Comparison of ENCODE assay signal across 30 cellular contexts in the genomic region with DNA sequence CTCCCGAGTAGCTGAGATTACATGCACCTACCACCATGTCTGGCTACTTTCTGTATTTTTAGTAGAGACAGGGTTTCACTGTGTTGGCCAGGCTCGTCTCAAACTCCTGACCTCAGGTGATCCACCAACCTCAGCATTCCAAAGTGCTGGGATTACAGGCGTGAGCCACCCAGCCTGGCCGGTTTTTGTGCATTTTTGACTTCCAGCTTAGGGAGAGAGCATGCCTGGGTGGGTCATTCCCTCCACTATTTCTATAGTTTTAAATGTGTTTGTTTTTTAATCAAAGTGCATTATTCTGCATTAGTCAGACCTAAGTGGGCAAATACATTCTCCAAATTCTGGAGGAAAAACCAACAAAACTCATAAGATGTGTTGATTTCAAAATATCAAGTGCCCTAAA.
"Had no signal": no experiment of that assay in that cellular context is flagged by ENCODE, and none has a peak within 500 bp of the region (broad histone marks: within the 10 kb centered on the region; RNA-seq: fewer than 3 reads in every experiment).

No MANE protein-coding gene starts in this region.

- FAIRE-seq: endothelial cell of umbilical vein had no signal

- H3K27ac Mint-ChIP-seq: activated CD4-positive, alpha-beta T cell treated with anti-CD3 and anti-CD28 coated beads, Interleukin-2, amount 10 ng/mL, durations not matched to agents 7 days and 5 days; activated CD8-positive, alpha-beta memory T cell treated with anti-CD3 and anti-CD28 coated beads, Interleukin-2, amount 10 ng/mL, durations not matched to agents 7 days and 5 days; activated CD8-positive, alpha-beta T cell treated with anti-CD3 and anti-CD28 coated beads for 36 hours; activated naive CD4-positive, alpha-beta T cell treated with anti-CD3 and anti-CD28 coated beads, Interleukin-2, amount 50 U/mL, for 72 hours; activated T-helper 2 cell treated with anti-CD3 and anti-CD28 coated beads, Interferon-gamma antibody, Interleukin-2, Interleukin-4, amounts not matched to agents 10 μg/mL and 5 μg/mL and 100 μg/mL, durations not matched to agents 14 hours and 24 hours and 36 hours; nephron; progenitor cell of endocrine pancreas; stimulated activated naive CD8-positive, alpha-beta T cell treated with anti-CD3 and anti-CD28 coated beads, Interleukin-15, Interleukin-2, amounts not matched to agents 100 ng/mL and 50 ng/mL, for 24 hours had no signal

- H3K27me3 Mint-ChIP-seq: activated CD4-positive, alpha-beta T cell treated with anti-CD3 and anti-CD28 coated beads, Interleukin-2, amount 10 ng/mL, durations not matched to agents 7 days and 5 days; activated CD8-positive, alpha-beta memory T cell treated with anti-CD3 and anti-CD28 coated beads, Interleukin-2, amount 10 ng/mL, durations not matched to agents 7 days and 5 days; progenitor cell of endocrine pancreas; stimulated activated naive CD8-positive, alpha-beta T cell treated with anti-CD3 and anti-CD28 coated beads, Interleukin-15, Interleukin-2, amounts not matched to agents 100 ng/mL and 50 ng/mL, for 24 hours had no signal

- DNase-seq: activated CD4-positive, alpha-beta T cell treated with anti-CD3 and anti-CD28 coated beads, Interleukin-2, amount 10 ng/mL, durations not matched to agents 7 days and 5 days; activated CD4-positive, CD25-positive, alpha-beta regulatory T cell treated with anti-CD3 and anti-CD28 coated beads, Interleukin-2, amount 50 U/mL, for 72 hours; activated CD8-positive, alpha-beta memory T cell treated with anti-CD3 and anti-CD28 coated beads, Interleukin-2, amount 10 ng/mL, durations not matched to agents 7 days and 5 days; activated CD8-positive, alpha-beta T cell treated with anti-CD3 and anti-CD28 coated beads for 36 hours; activated T-cell treated with anti-CD3 and anti-CD28 coated beads, Interleukin-2, amount 50 U/mL, for 48 hours; brain microvascular endothelial cell; caudate nucleus; foreskin fibroblast; head of caudate nucleus; hippocampal formation; left lung; lower lobe of right lung; mesendoderm; mucosa of descending colon; ovary; right lobe of liver; stimulated activated CD4-positive, alpha-beta T cell treated with anti-CD3 and anti-CD28 coated beads, Interleukin-12 subunit alpha, Interleukin-12 subunit beta, amount 100 ng/mL, for 4 hours; stimulated activated CD4-positive, alpha-beta T cell treated with anti-CD3 and anti-CD28 coated beads, Interleukin-4, amount 100 ng/mL, for 1 hour; substantia nigra; T-helper 2 cell; upper lobe of right lung had no signal

- H3K4me1 Mint-ChIP-seq: activated CD4-positive, alpha-beta T cell treated with anti-CD3 and anti-CD28 coated beads, Interleukin-2, amount 10 ng/mL, durations not matched to agents 7 days and 5 days; activated CD8-positive, alpha-beta memory T cell treated with anti-CD3 and anti-CD28 coated beads, Interleukin-2, amount 10 ng/mL, durations not matched to agents 7 days and 5 days; nephron had no signal

- H3K4me1 ChIP-seq: left lung, lower lobe of right lung, right lobe of liver, upper lobe of right lung had no signal

- H3K4me3 ChIP-seq: left lung, lower lobe of right lung, mucosa of descending colon, ovary, right lobe of liver, skin epidermis, upper lobe of right lung had no signal

- ATAC-seq: activated CD8-positive, alpha-beta memory T cell treated with anti-CD3 and anti-CD28 coated beads, Interleukin-2, amount 10 ng/mL, durations not matched to agents 7 days and 5 days; activated CD8-positive, alpha-beta T cell treated with anti-CD3 and anti-CD28 coated beads for 36 hours; activated naive CD4-positive, alpha-beta T cell treated with anti-CD3 and anti-CD28 coated beads, Interleukin-2, amount 50 U/mL, for 72 hours; esophagus mucosa; left lung; lower lobe of right lung; mucosa of descending colon; right lobe of liver; upper lobe of right lung had no signal

- H3K36me3 Mint-ChIP-seq: activated CD8-positive, alpha-beta memory T cell treated with anti-CD3 and anti-CD28 coated beads, Interleukin-2, amount 10 ng/mL, durations not matched to agents 7 days and 5 days; activated naive CD4-positive, alpha-beta T cell treated with anti-CD3 and anti-CD28 coated beads, Interleukin-2, amount 50 U/mL, for 72 hours had no signal

- H3K27me3 ChIP-seq: brain microvascular endothelial cell, left lung, neutrophil, ovary, right lobe of liver, upper lobe of right lung had no signal

- H3K4me3 Mint-ChIP-seq: activated CD4-positive, alpha-beta T cell treated with anti-CD3 and anti-CD28 coated beads, Interleukin-2, amount 10 ng/mL, durations not matched to agents 7 days and 5 days; activated CD8-positive, alpha-beta memory T cell treated with anti-CD3 and anti-CD28 coated beads, Interleukin-2, amount 10 ng/mL, durations not matched to agents 7 days and 5 days; activated CD8-positive, alpha-beta T cell treated with anti-CD3 and anti-CD28 coated beads for 36 hours; nephron; stimulated activated naive CD8-positive, alpha-beta T cell treated with anti-CD3 and anti-CD28 coated beads, Interleukin-15, Interleukin-2, amounts not matched to agents 100 ng/mL and 50 ng/mL, for 24 hours had no signal

- H3K9me3 Mint-ChIP-seq: activated CD4-positive, alpha-beta T cell treated with anti-CD3 and anti-CD28 coated beads, Interleukin-2, amount 10 ng/mL, durations not matched to agents 7 days and 5 days; activated CD8-positive, alpha-beta T cell treated with anti-CD3 and anti-CD28 coated beads for 36 hours; activated naive CD4-positive, alpha-beta T cell treated with anti-CD3 and anti-CD28 coated beads, Interleukin-2, amount 50 U/mL, for 72 hours; activated T-helper 2 cell treated with anti-CD3 and anti-CD28 coated beads, Interferon-gamma antibody, Interleukin-2, Interleukin-4, amounts not matched to agents 10 μg/mL and 5 μg/mL and 100 μg/mL, durations not matched to agents 14 hours and 24 hours and 36 hours; nephron; stimulated activated naive CD8-positive, alpha-beta T cell treated with anti-CD3 and anti-CD28 coated beads, Interleukin-15, Interleukin-2, amounts not matched to agents 100 ng/mL and 50 ng/mL, for 24 hours had no signal

- H3K36me3 ChIP-seq: brain microvascular endothelial cell, left lung, lower lobe of right lung, neutrophil, ovary, right lobe of liver, upper lobe of right lung had no signal

- H3K9me3 ChIP-seq: left lung, lower lobe of right lung, mucosa of descending colon, neutrophil, ovary, right lobe of liver, upper lobe of right lung had no signal

- H3K27ac ChIP-seq: brain microvascular endothelial cell, left lung, lower lobe of right lung, neutrophil, ovary, right lobe of liver, skin epidermis, upper lobe of right lung had no signal
